Comparison of ENCODE assay signal across 28 cellular contexts in genomic region chr20:33785503-33785902, GRCh38. TPM values are rescaled to one million over a fixed set of nuclear protein-coding genes. Genes with fewer than 3 reads are reported as not detected.
DNase-seq lines count a peak whose midpoint lies in the region; ATAC-seq and TF ChIP-seq lines count a peak whose summit lies in the region.
"Had no signal": no experiment of that assay in that cellular context is flagged by ENCODE, and none has a peak within 500 bp of the region (broad histone marks: within the 10 kb centered on the region; RNA-seq: fewer than 3 reads in every experiment).

No MANE protein-coding gene starts in this region.

- H3K4me2 ChIP-seq in OCI-LY7 (ENCODE audit: low read length) = 0 out of 2 replicates have a peak overlapping the region, but pooled peaks have one; percentile 11
- H3K4me2 ChIP-seq: GM23338 had no signal

- no peaks in the 10 kb centered on the region for H3K4me1 ChIP-seq in HEK293 (ENCODE audit: control insufficient read depth, insufficient read depth, low read length)
- H3K4me1 ChIP-seq in OCI-LY7 (ENCODE audit: insufficient read depth, low read length, poor library complexity, severe bottlenecking) = peaks cover 30% of the 10 kb centered on the region

- intact Hi-C loops in OCI-LY7 (cut with micrococcal nuclease; ENCODE audit: unreplicated experiment) = no loop called here

- peaks cover 26% of the 10 kb centered on the region for H3K4me1 Mint-ChIP-seq in central memory CD8-positive, alpha-beta T cell
- H3K4me1 Mint-ChIP-seq: GM23338 had no signal

- no peaks in the 10 kb centered on the region for H3K79me2 ChIP-seq in OCI-LY7 (ENCODE audit: insufficient read depth, low read depth, low read length)

- H3K4me3 ChIP-seq in HEK293 (ENCODE audit: low read depth, low read length) (no peak overlapping the region), OCI-LY7 (ENCODE audit: low read depth, low read length, poor library complexity, severe bottlenecking) (no peak overlapping the region)
- H3K4me3 ChIP-seq: GM23338, SJCRH30, stomach, thyroid gland, vagina had no signal

- no peaks in the 10 kb centered on the region for H4K20me1 ChIP-seq in OCI-LY7 (ENCODE audit: insufficient read depth, low read length)

- BruUV-seq in OCI-LY7 (replicated peaks; lab: Mats Ljungman, UMichigan) = no TSS peak

- no peaks in the 10 kb centered on the region for H3K36me3 ChIP-seq in HEK293 (ENCODE audit: control insufficient read depth in 2 of 2, insufficient read depth in 1 of 2, low read length in 2 of 2)
- H3K36me3 ChIP-seq in OCI-LY7 (ENCODE audit: insufficient read depth, low read length) = no peaks in the 10 kb centered on the region
- H3K36me3 ChIP-seq: brain microvascular endothelial cell, SJCRH30, thyroid gland had no signal

- no peak overlapping the region for H2AFZ ChIP-seq in OCI-LY7 (ENCODE audit: low read length)
- H2AFZ ChIP-seq: GM23338 had no signal

- no peaks in the 10 kb centered on the region for H3K9me2 ChIP-seq in OCI-LY7 (ENCODE audit: insufficient read depth, low read length)

- H3K36me3 Mint-ChIP-seq in central memory CD8-positive, alpha-beta T cell (ENCODE audit: insufficient read depth) = peaks cover 5% of the 10 kb centered on the region

- no peak for ATAC-seq in central memory CD8-positive, alpha-beta T cell (replicated peaks; ENCODE audit: extremely low read depth, poor library complexity, severe bottlenecking)
- ATAC-seq: activated CD4-positive, alpha-beta T cell treated with anti-CD3 and anti-CD28 coated beads for 36 hours; GM23338; left ventricle myocardium superior had no signal

- no peaks in the 10 kb centered on the region for H3K27me3 Mint-ChIP-seq in central memory CD8-positive, alpha-beta T cell
- H3K27me3 Mint-ChIP-seq: activated CD4-positive, alpha-beta T cell treated with anti-CD3 and anti-CD28 coated beads for 36 hours; CD4-positive, alpha-beta T cell had no signal

- DNase-seq in SIG-M5 treated with dmso at 0.1 percent for 504 hours (lab: John Stamatoyannopoulos, UW; ENCODE audit: unreplicated experiment) = peak; percentile 41
- DNase-seq in SIG-M5 (lab: John Stamatoyannopoulos, UW) = no peak
- no peak for DNase-seq in OCI-LY7 (ENCODE audit: low spot score)
- DNase-seq in central memory CD8-positive, alpha-beta T cell (ENCODE audit: low spot score in 2 of 2) = no peak
- DNase-seq in NCI-H146 (lab: John Stamatoyannopoulos, UW) = no peak
- DNase-seq in RKO (ENCODE audit: low spot score) = no peak
- DNase-seq in stimulated activated CD4-positive, alpha-beta T cell treated with anti-CD3 and anti-CD28 coated beads, Interleukin-4, amount 100 ng/mL, for 24 hours = no peak
- DNase-seq: activated CD4-positive, alpha-beta T cell treated with anti-CD3 and anti-CD28 coated beads for 36 hours; activated naive CD4-positive, alpha-beta T cell treated with anti-CD3 and anti-CD28 coated beads, Interleukin-2, amount 50 U/mL, for 16 hours; amniotic stem cell; brain microvascular endothelial cell; CD4-positive, alpha-beta T cell; DMS 273 treated with DMSO at 0.1 percent for 48 hours; erythroblast; glutamatergic neuron; left ventricle myocardium superior; NCI-H1436 treated with DMSO at 0.1 percent for 48 hours; NCI-H2107; NCI-H446; NCI-H774; SJCRH30; stimulated activated CD8-positive, alpha-beta memory T cell treated with anti-CD3 and anti-CD28 coated beads, Interleukin-4, amount 100 ng/mL, for 48 hours; stomach; thyroid gland had no signal

- CTCF ChIA-PET in HEK293 (lab: Yijun Ruan, JAX) = no interaction called here
- CTCF ChIA-PET in OCI-LY7 (lab: Charles Lee; ENCODE audit: unreplicated experiment) = no interaction called here

- H3K9me3 ChIP-seq in HEK293 (ENCODE audit: control insufficient read depth, insufficient read depth, low read depth, low read length) (no peaks in the 10 kb centered on the region), OCI-LY7 (ENCODE audit: low read length) (no peaks in the 10 kb centered on the region)
- H3K9me3 ChIP-seq: SJCRH30, stomach, thyroid gland, vagina had no signal

- POLR2A ChIA-PET in HEK293 (lab: Yijun Ruan, JAX) (interaction anchor here (0.7 kb wide), 1 partner anchor 122 kb away, joined by 3 read pairs; no protein-coding TSS in a partner anchor), OCI-LY7 (lab: Charles Lee) (no interaction called here)

- H3K27ac ChIP-seq in HEK293 (ENCODE audit: extremely low read depth, low read depth, low read length) (no peak overlapping the region), OCI-LY7 (ENCODE audit: low read depth, low read length, poor library complexity, severe bottlenecking) (no peak overlapping the region)
- H3K27ac ChIP-seq: brain microvascular endothelial cell, SJCRH30, stomach, thyroid gland, vagina had no signal

- peak overlapping the region; percentile 13 for H3K4me3 Mint-ChIP-seq in central memory CD8-positive, alpha-beta T cell
- H3K4me3 Mint-ChIP-seq: activated CD4-positive, alpha-beta T cell treated with anti-CD3 and anti-CD28 coated beads for 36 hours; activated T-helper 1 cell treated with anti-CD3 and anti-CD28 coated beads, Interleukin-12 subunit alpha, Interleukin-12 subunit beta, Interleukin-2, Interleukin-4 antibody, amounts not matched to agents 30 ng/mL and 10 ng/mL and 1 ng/mL, durations not matched to agents 14 hours and 24 hours and 36 hours; CD4-positive, alpha-beta T cell; GM23338 had no signal

- no peaks in the 10 kb centered on the region for H3K9me3 Mint-ChIP-seq in central memory CD8-positive, alpha-beta T cell
- H3K9me3 Mint-ChIP-seq: activated T-helper 1 cell treated with anti-CD3 and anti-CD28 coated beads, Interleukin-12 subunit alpha, Interleukin-12 subunit beta, Interleukin-2, Interleukin-4 antibody, amounts not matched to agents 30 ng/mL and 10 ng/mL and 1 ng/mL, durations not matched to agents 14 hours and 24 hours and 36 hours; CD4-positive, alpha-beta T cell; GM23338 had no signal

- TF ChIP-seq CTCF in HEK293 (tag by site-specific recombination; IDR thresholded peaks at IDR 0.05) (no peak), OCI-LY7 (conservative IDR thresholded peaks at IDR 0.05; ENCODE audit: low read length) (no peak)

- no peak overlapping the region for H3K27ac Mint-ChIP-seq in central memory CD8-positive, alpha-beta T cell (ENCODE audit: low read depth)
- H3K27ac Mint-ChIP-seq: activated CD4-positive, alpha-beta T cell treated with anti-CD3 and anti-CD28 coated beads for 36 hours; activated T-helper 1 cell treated with anti-CD3 and anti-CD28 coated beads, Interleukin-12 subunit alpha, Interleukin-12 subunit beta, Interleukin-2, Interleukin-4 antibody, amounts not matched to agents 30 ng/mL and 10 ng/mL and 1 ng/mL, durations not matched to agents 14 hours and 24 hours and 36 hours; CD4-positive, alpha-beta T cell; GM23338 had no signal

TF ChIP-seq in HEK293, 187 proteins besides CTCF, POLR2A, EP300 and RAD21:
- no peak for TF ChIP-seq ZNF549 (tag by site-specific recombination; IDR thresholded peaks at IDR 0.05)
- TF ChIP-seq IKZF3 (tag by site-specific recombination; IDR thresholded peaks at IDR 0.05) = no peak
- TF ChIP-seq ZNF664 (tag by site-specific recombination; IDR thresholded peaks at IDR 0.05) = 0 out of 2 replicates have a peak, but pooled peaks have one; percentile 27

RNA-seq across cellular contexts. Expression of gene CHMP4B, which starts 25.6 kb away (rescaled TPM):
- total RNA-seq in OCI-LY7 (2014; rRNA removed; shearing (Covaris generic)) = 32.4 and 46.6 TPM in 2 replicates
- 80.4 and 84.2 TPM in 2 replicates for total RNA-seq in OCI-LY7 (2022)

RNA-seq across cellular contexts. Expression of gene ZNF341, which starts 53.7 kb away (rescaled TPM):
- 3.2 and 3.4 TPM in 2 replicates for total RNA-seq in OCI-LY7 (2014; rRNA removed; shearing (Covaris generic))
- 6.8 and 7.7 TPM in 2 replicates for total RNA-seq in OCI-LY7 (2022)
